In the genomic region with DNA sequence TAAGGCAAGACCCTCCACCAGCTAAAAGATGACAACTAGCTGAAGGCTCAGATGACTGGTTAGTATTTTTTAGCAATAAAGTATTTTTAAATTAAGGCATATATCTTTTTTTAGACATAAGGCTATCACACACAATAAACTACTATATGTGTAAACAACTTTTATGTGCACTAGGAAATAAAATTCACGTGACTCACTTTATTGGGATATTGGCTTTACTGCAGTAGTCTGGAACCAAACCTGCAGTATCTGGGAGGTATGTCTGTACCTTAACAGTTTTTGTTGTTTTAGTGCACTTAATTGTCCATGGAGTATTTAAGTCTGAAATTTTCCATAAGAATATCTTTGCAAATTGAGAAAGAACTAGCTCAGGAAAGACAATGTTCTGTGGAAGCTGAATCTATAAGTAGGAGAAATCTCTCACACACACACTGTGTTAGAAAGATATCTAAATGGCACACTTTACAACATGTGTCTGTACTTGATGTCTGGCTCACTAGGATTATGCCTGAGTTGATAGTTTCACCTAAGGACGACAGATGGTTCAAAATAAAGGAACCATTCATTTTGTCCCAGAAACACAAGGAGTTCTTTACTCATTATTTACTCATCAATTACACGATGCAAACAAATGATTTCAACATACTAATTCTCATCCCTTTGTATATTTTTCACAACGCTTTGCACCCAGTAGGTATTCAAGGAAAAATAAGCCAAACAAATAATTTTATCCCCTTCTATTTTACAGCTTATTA, we compare ENCODE assay signal across 1 cellular context.
A peak's percentile ranks its signal among the peaks of the same experiment; 100 is the strongest.
TF ChIP-seq lines count a peak whose summit lies in the region.

No MANE protein-coding gene starts in this region.

TF ChIP-seq in HEK293, 187 proteins besides CTCF, POLR2A, EP300 and RAD21:
- TF ChIP-seq ZNF707 (tag by site-specific recombination; IDR thresholded peaks at IDR 0.05), result no peak
- TF ChIP-seq ZNF785 (tag by site-specific recombination; IDR thresholded peaks at IDR 0.05), result no peak
- peak; percentile 50; the same call in 1 of the 2 replicates for TF ChIP-seq ZNF335 (tag by site-specific recombination; conservative IDR thresholded peaks at IDR 0.05)
- TF ChIP-seq, protein P1, sequence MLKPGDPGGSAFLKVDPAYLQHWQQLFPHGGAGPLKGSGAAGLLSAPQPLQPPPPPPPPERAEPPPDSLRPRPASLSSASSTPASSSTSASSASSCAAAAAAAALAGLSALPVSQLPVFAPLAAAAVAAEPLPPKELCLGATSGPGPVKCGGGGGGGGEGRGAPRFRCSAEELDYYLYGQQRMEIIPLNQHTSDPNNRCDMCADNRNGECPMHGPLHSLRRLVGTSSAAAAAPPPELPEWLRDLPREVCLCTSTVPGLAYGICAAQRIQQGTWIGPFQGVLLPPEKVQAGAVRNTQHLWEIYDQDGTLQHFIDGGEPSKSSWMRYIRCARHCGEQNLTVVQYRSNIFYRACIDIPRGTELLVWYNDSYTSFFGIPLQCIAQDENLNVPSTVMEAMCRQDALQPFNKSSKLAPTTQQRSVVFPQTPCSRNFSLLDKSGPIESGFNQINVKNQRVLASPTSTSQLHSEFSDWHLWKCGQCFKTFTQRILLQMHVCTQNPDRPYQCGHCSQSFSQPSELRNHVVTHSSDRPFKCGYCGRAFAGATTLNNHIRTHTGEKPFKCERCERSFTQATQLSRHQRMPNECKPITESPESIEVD (tag by site-specific recombination; IDR thresholded peaks at IDR 0.05), result peak; percentile 62
- TF ChIP-seq ZEB2 (tag by site-specific recombination; IDR thresholded peaks at IDR 0.05), result no peak
- no peak for TF ChIP-seq ZNF626 (tag by site-specific recombination; IDR thresholded peaks at IDR 0.05)
- TF ChIP-seq, protein P2, sequence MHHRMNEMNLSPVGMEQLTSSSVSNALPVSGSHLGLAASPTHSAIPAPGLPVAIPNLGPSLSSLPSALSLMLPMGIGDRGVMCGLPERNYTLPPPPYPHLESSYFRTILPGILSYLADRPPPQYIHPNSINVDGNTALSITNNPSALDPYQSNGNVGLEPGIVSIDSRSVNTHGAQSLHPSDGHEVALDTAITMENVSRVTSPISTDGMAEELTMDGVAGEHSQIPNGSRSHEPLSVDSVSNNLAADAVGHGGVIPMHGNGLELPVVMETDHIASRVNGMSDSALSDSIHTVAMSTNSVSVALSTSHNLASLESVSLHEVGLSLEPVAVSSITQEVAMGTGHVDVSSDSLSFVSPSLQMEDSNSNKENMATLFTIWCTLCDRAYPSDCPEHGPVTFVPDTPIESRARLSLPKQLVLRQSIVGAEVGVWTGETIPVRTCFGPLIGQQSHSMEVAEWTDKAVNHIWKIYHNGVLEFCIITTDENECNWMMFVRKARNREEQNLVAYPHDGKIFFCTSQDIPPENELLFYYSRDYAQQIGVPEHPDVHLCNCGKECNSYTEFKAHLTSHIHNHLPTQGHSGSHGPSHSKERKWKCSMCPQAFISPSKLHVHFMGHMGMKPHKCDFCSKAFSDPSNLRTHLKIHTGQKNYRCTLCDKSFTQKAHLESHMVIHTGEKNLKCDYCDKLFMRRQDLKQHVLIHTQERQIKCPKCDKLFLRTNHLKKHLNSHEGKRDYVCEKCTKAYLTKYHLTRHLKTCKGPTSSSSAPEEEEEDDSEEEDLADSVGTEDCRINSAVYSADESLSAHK (tag by site-specific recombination; IDR thresholded peaks at IDR 0.05), result no peak
- no peak for TF ChIP-seq ZNF792 (tag by site-specific recombination; IDR thresholded peaks at IDR 0.05)
- no peak for TF ChIP-seq ZNF184 (tag by site-specific recombination; IDR thresholded peaks at IDR 0.05)
